In genomic region chr19:1421958-1422305, GRCh38 we compare ENCODE assay signal across 19 cellular contexts. TPM values are rescaled to one million over a fixed set of nuclear protein-coding genes. Genes with fewer than 3 reads are reported as not detected.
DNase-seq lines count a peak whose midpoint lies in the region; ATAC-seq, FAIRE-seq and TF ChIP-seq lines count a peak whose summit lies in the region.
"Had no signal": no experiment of that assay in that cellular context is flagged by ENCODE, and none has a peak within 500 bp of the region (broad histone marks: within the 10 kb centered on the region; RNA-seq: fewer than 3 reads in every experiment).

No MANE protein-coding gene starts in this region.

- no peaks in the 10 kb centered on the region for H3K27me3 Mint-ChIP-seq in activated T-cell treated with anti-CD3 and anti-CD28 coated beads, Interleukin-2, amount 50 U/mL, for 4 hours (ENCODE audit: low read depth)
- H3K27me3 Mint-ChIP-seq: B cell; CD4-positive, CD25-positive, alpha-beta regulatory T cell had no signal

- CTCF ChIA-PET in HepG2 (lab: Yijun Ruan, JAX; ENCODE audit: low intra/inter-chr PET ratio, low total read pairs), result no interaction called here

- H3K27ac ChIP-seq in HepG2 (ENCODE audit: extremely low read length, insufficient read depth, low read length) (peak overlapping the region; percentile 27), right lobe of liver (peak overlapping the region in 1 of 3 donors; percentile 29), kidney (ENCODE audit: low read depth in 2 of 2, low read length in 2 of 2) (peak overlapping the region in 1 of 2 donors; percentile 61), sigmoid colon (peak overlapping the region in 3 of 4 donors; percentile 35 to 76 (median 73))
- H3K27ac ChIP-seq: PC-9, SJSA1 had no signal

- POLR2A ChIA-PET in HepG2 (lab: Yijun Ruan, JAX), result interaction anchor here (2.5 kb wide), 1 partner anchor 8 kb away, joined by 6 read pairs; no protein-coding TSS in a partner anchor

- TF ChIP-seq CTCF in HepG2 (CRISPR knock-in tag; IDR thresholded peaks at IDR 0.05) (no peak), right lobe of liver (IDR thresholded peaks at IDR 0.05) (no peak), kidney (IDR thresholded peaks at IDR 0.05; ENCODE audit: borderline replicate concordance, extremely low read depth, insufficient read depth) (no peak), sigmoid colon (IDR thresholded peaks at IDR 0.05) (no peak)

- peaks cover 7% of the 10 kb centered on the region for H3K4me1 Mint-ChIP-seq in activated T-cell treated with anti-CD3 and anti-CD28 coated beads, Interleukin-2, amount 50 U/mL, for 4 hours (ENCODE audit: low read depth)

- H3K4me2 ChIP-seq in HepG2 (ENCODE audit: low read depth, low read length), result no peak overlapping the region
- H3K4me2 ChIP-seq: PC-9 had no signal

- FAIRE-seq in HepG2 (lab: Jason Lieb, UNC), result no peak
- no peak for FAIRE-seq in kidney (lab: Jason Lieb, UNC)
- FAIRE-seq: G401.6 had no signal

- H3K36me3 ChIP-seq in HepG2 (replicated peaks in 1 of 2; ENCODE audit: control insufficient read depth in 1 of 2, insufficient read depth in 2 of 2, low read length in 2 of 2) (peaks cover 32 to 78% of the 10 kb centered on the region in 2 experiments), right lobe of liver (peaks cover 0 to 38% (median 22%) of the 10 kb centered on the region in 4 donors), kidney (ENCODE audit: control insufficient read depth in 1 of 2, insufficient read depth in 2 of 2, low read length in 2 of 2) (peaks cover 27 to 49% of the 10 kb centered on the region in 2 donors), sigmoid colon (peaks cover 19 to 82% (median 53%) of the 10 kb centered on the region in 4 donors)

- TF ChIP-seq RAD21 in HepG2 (CRISPR knock-in tag; IDR thresholded peaks at IDR 0.05), result no peak

- no peaks in the 10 kb centered on the region for H3K9me3 Mint-ChIP-seq in activated T-cell treated with anti-CD3 and anti-CD28 coated beads, Interleukin-2, amount 50 U/mL, for 4 hours

- no peak for DNase-seq in HepG2 (ENCODE audit: low spot score)
- no peak for DNase-seq in right lobe of liver
- peak; percentile 80 for DNase-seq in kidney
- DNase-seq in sigmoid colon, result no peak
- DNase-seq in activated T-cell treated with anti-CD3 and anti-CD28 coated beads, Interleukin-2, amount 50 U/mL, for 4 hours, result no peak
- no peak for DNase-seq in NCI-H2227 (lab: John Stamatoyannopoulos, UW; ENCODE audit: unreplicated experiment)
- no peak for DNase-seq in DMS 273 treated with DMSO at 0.1 percent for 48 hours (lab: John Stamatoyannopoulos, UW)
- DNase-seq in ureter (ENCODE audit: low spot score), result no peak
- DNase-seq: CD4-positive, CD25-positive, alpha-beta regulatory T cell; COR-L47; NCI-H1105 treated with DMSO at 0.1 percent for 48 hours; NCI-H1694; NCI-H2227 treated with DMSO at 0.1 percent for 48 hours; NCI-H524; PC-9 had no signal

- H3K9ac ChIP-seq in HepG2 (ENCODE audit: insufficient read depth, low read depth, low read length) (no peak overlapping the region; the same call in 1 of the 2 replicates), kidney (ENCODE audit: low read length in 2 of 2) (no peak overlapping the region)

- in situ Hi-C loops in HepG2 (cut with HindIII; ENCODE audit: extremely low pct_ligation_motif_present, low pct_unique_long_range_greater_than_20kb), result no loop called here

- H3K9me3 ChIP-seq in HepG2 (ENCODE audit: low read length) (no peaks in the 10 kb centered on the region), right lobe of liver (no peaks in the 10 kb centered on the region), kidney (ENCODE audit: control insufficient read depth in 1 of 2, low read length in 2 of 2) (no peaks in the 10 kb centered on the region), sigmoid colon (no peaks in the 10 kb centered on the region)
- H3K9me3 ChIP-seq: HAP-1, SJSA1 had no signal

- no peak for TF ChIP-seq POLR2A in HepG2 (IDR thresholded peaks at IDR 0.05; ENCODE audit: insufficient read depth in 1 of 2, low read depth in 2 of 2, low read length in 2 of 2)
- TF ChIP-seq POLR2A in right lobe of liver (IDR thresholded peaks at IDR 0.05), result no peak
- no peak for TF ChIP-seq POLR2A in sigmoid colon (IDR thresholded peaks at IDR 0.05)

- ATAC-seq in HepG2 (no peak), right lobe of liver (no peak)
- ATAC-seq in activated T-cell treated with anti-CD3 and anti-CD28 coated beads, Interleukin-2, amount 50 U/mL, for 4 hours, result no peak

- H3K4me3 ChIP-seq in HepG2 (replicated peaks in 1 of 3; ENCODE audit: insufficient read depth in 1 of 3, low read depth in 2 of 3, low read length in 3 of 3), result no peak overlapping the region
- H3K4me3 ChIP-seq in right lobe of liver, result no peak overlapping the region
- no peak overlapping the region for H3K4me3 ChIP-seq in kidney (ENCODE audit: low read length in 2 of 2)
- no peak overlapping the region for H3K4me3 ChIP-seq in sigmoid colon
- H3K4me3 ChIP-seq: HAP-1, PC-9, SJSA1 had no signal

- peaks cover 33% of the 10 kb centered on the region for H4K20me1 ChIP-seq in HepG2 (ENCODE audit: insufficient read depth, low read length)

- H3K4me1 ChIP-seq in HepG2 (ENCODE audit: insufficient read depth, low read length) (peaks cover 55% of the 10 kb centered on the region), right lobe of liver (peaks cover 0 to 40% (median 16%) of the 10 kb centered on the region in 4 donors), kidney (ENCODE audit: control insufficient read depth in 1 of 2, insufficient read depth in 1 of 2, low read depth in 1 of 2, low read length in 2 of 2) (peaks cover 37 to 38% of the 10 kb centered on the region in 2 donors), sigmoid colon (peaks cover 0 to 41% (median 28%) of the 10 kb centered on the region in 4 donors)
- H3K4me1 ChIP-seq: HAP-1, SJSA1 had no signal

- no TSS peak for BruUV-seq in HepG2 (replicated peaks; lab: Mats Ljungman, UMichigan)

- H3K36me3 Mint-ChIP-seq in activated T-cell treated with anti-CD3 and anti-CD28 coated beads, Interleukin-2, amount 50 U/mL, for 4 hours (ENCODE audit: insufficient read depth), result peaks cover 45% of the 10 kb centered on the region

- intact Hi-C loops in HepG2 (cut with micrococcal nuclease; ENCODE audit: unreplicated experiment), result no loop called here
- intact Hi-C loops in right lobe of liver (cut with DNase I), result no loop called here
- intact Hi-C loops in kidney (cut with DNase I), result no loop called here
- intact Hi-C loops in sigmoid colon (cut with DNase I), result no loop called here

- H2AFZ ChIP-seq in HepG2 (ENCODE audit: low read length), result no peak overlapping the region
- H2AFZ ChIP-seq: PC-9 had no signal

- WGBS in HepG2 (ENCODE audit: low lambda C conversion rate), result no CpG with 5 or more reads among the region's 22 CpGs
- WGBS in right lobe of liver (ENCODE audit: insufficient coverage, low coverage, low lambda C conversion rate, missing lambda C conversion rate), result no CpG with 5 or more reads among the region's 22 CpGs
- 90% methylated on average over 22 of the region's 22 CpGs for WGBS in sigmoid colon, 2 donors

- H3K27me3 ChIP-seq in HepG2 (ENCODE audit: control insufficient read depth in 1 of 2, insufficient read depth in 2 of 2, low read length in 2 of 2) (no peaks in the 10 kb centered on the region), right lobe of liver (no peaks in the 10 kb centered on the region), sigmoid colon (no peaks in the 10 kb centered on the region)
- H3K27me3 ChIP-seq: SJSA1 had no signal

- H3K4me3 Mint-ChIP-seq in activated T-cell treated with anti-CD3 and anti-CD28 coated beads, Interleukin-2, amount 50 U/mL, for 4 hours, result no peak overlapping the region
- H3K4me3 Mint-ChIP-seq: B cell had no signal

- TF ChIP-seq EP300 in HepG2 (IDR thresholded peaks at IDR 0.05; ENCODE audit: low read depth in 2 of 2, low read length in 2 of 2) (no peak), HepG2 (CRISPR knock-in tag; IDR thresholded peaks at IDR 0.05; ENCODE audit: borderline replicate concordance) (no peak), sigmoid colon (IDR thresholded peaks at IDR 0.05) (no peak)

- peaks cover 59% of the 10 kb centered on the region for H3K79me2 ChIP-seq in HepG2 (ENCODE audit: insufficient read depth, low read length)

RNA-seq across cellular contexts. Expression of gene DAZAP1, which starts 14.5 kb away (rescaled TPM):
- total RNA-seq in HepG2 (2016; rRNA removed; fragmentation: Illumina TruSeq; extraction: Trizol) (50.5 and 79.2 TPM in 2 replicates), right lobe of liver (10 to 100 TPM; 22.3 to 50.9 (median 42.2) TPM), kidney (98.5 TPM), sigmoid colon (10 to 100 TPM; 28.2 to 54.4 (median 42.2) TPM), ureter (137 TPM)
- total RNA-seq in HepG2 (2016; cell fraction: cytosol; rRNA removed; fragmentation: Illumina TruSeq; extraction: Trizol; ENCODE audit: low read depth), result 72.9 and 77.7 TPM in 2 replicates
- total RNA-seq in HepG2 (2016; cell fraction: insoluble cytoplasmic fraction; rRNA removed; fragmentation: Illumina TruSeq; extraction: Trizol), result 43.4 and 84.1 TPM in 2 replicates
- total RNA-seq in HepG2 (2016; cell fraction: membrane; rRNA removed; fragmentation: Illumina TruSeq; extraction: Trizol), result 104 and 106 TPM in 2 replicates
- 38.3 and 43.3 TPM in 2 replicates for total RNA-seq in HepG2 (2016; cell fraction: nucleus; rRNA removed; fragmentation: Illumina TruSeq; extraction: Trizol)
- polyA plus RNA-seq in HepG2 (2011; rRNA removed) (58.7 and 63.3 TPM in 2 replicates), kidney (ENCODE audit: insufficient read depth, low read depth, low replicate concordance) (47.7 TPM), sigmoid colon (100 to 1,000 TPM in 1 of 3 donors, 10 to 100 TPM in 2; 51.1 to 132 (median 51.6) TPM)
- 37.8 and 48.2 TPM in 2 replicates for polyA plus RNA-seq in HepG2 (2011; cell fraction: cytosol; rRNA removed)
- 99.5 and 105 TPM in 2 replicates for polyA plus RNA-seq in HepG2 (2011; cell fraction: nucleus; rRNA removed)
- 48.3 and 71.8 TPM in 2 replicates for polyA plus RNA-seq in HepG2 (2012)
- 108 and 114 TPM in 2 replicates for polyA plus RNA-seq in HepG2 (2016; cell fraction: cytosol; fragmentation: Illumina TruSeq; extraction: Trizol; ENCODE audit: low read depth)
- 86.3 and 104 TPM in 2 replicates for polyA plus RNA-seq in HepG2 (2016; cell fraction: insoluble cytoplasmic fraction; fragmentation: Illumina TruSeq; extraction: Trizol; ENCODE audit: low read depth)
- polyA plus RNA-seq in HepG2 (2016; cell fraction: membrane; fragmentation: Illumina TruSeq; extraction: Trizol; ENCODE audit: low read depth), result 117 and 124 TPM in 2 replicates
- 140 and 145 TPM in 2 replicates for polyA plus RNA-seq in HepG2 (2016; cell fraction: nucleus; fragmentation: Illumina TruSeq; extraction: Trizol; ENCODE audit: insufficient read depth, low read depth)
- 26.8 and 58.6 TPM in 2 replicates for polyA minus RNA-seq in HepG2 (2011; rRNA and poly(A)+ RNA removed; ENCODE audit: low replicate concordance)
- polyA minus RNA-seq in HepG2 (2011; cell fraction: cytosol; rRNA and poly(A)+ RNA removed), result 32.1 and 33.1 TPM in 2 replicates
- 35.5 and 41.4 TPM in 2 replicates for polyA minus RNA-seq in HepG2 (2011; cell fraction: nucleus; rRNA and poly(A)+ RNA removed)
- total RNA-seq in activated T-cell treated with anti-CD3 and anti-CD28 coated beads, Interleukin-2, amount 50 U/mL, for 4 hours, result 100 to 1,000 TPM; 296 to 322 (median 303) TPM

RNA-seq across cellular contexts. Expression of gene RPS15, which starts 16.3 kb away (rescaled TPM):
- total RNA-seq in HepG2 (2016; rRNA removed; fragmentation: Illumina TruSeq; extraction: Trizol) (695 and 780 TPM in 2 replicates), right lobe of liver (1,000 to 10,000 TPM in 2 of 6 experiments, 100 to 1,000 TPM in 4; 334 to 1,615 (median 355) TPM), kidney (893 TPM), sigmoid colon (1,000 to 10,000 TPM; 3,601 to 5,641 (median 3,840) TPM), ureter (1,085 TPM)
- total RNA-seq in HepG2 (2016; cell fraction: cytosol; rRNA removed; fragmentation: Illumina TruSeq; extraction: Trizol; ENCODE audit: low read depth), result 693 and 734 TPM in 2 replicates
- total RNA-seq in HepG2 (2016; cell fraction: insoluble cytoplasmic fraction; rRNA removed; fragmentation: Illumina TruSeq; extraction: Trizol), result 654 and 886 TPM in 2 replicates
- total RNA-seq in HepG2 (2016; cell fraction: membrane; rRNA removed; fragmentation: Illumina TruSeq; extraction: Trizol), result 967 and 1,125 TPM in 2 replicates
- 240 and 299 TPM in 2 replicates for total RNA-seq in HepG2 (2016; cell fraction: nucleus; rRNA removed; fragmentation: Illumina TruSeq; extraction: Trizol)
- polyA plus RNA-seq in HepG2 (2011; rRNA removed) (1,411 and 1,504 TPM in 2 replicates), kidney (ENCODE audit: insufficient read depth, low read depth, low replicate concordance) (1,823 TPM), sigmoid colon (1,000 to 10,000 TPM; 2,516 to 4,453 (median 3,359) TPM)
- 2,214 and 3,196 TPM in 2 replicates for polyA plus RNA-seq in HepG2 (2011; cell fraction: cytosol; rRNA removed)
- 923 and 1,023 TPM in 2 replicates for polyA plus RNA-seq in HepG2 (2011; cell fraction: nucleus; rRNA removed)
- polyA plus RNA-seq in HepG2 (2012), result 1,504 and 2,202 TPM in 2 replicates
- polyA plus RNA-seq in HepG2 (2016; cell fraction: cytosol; fragmentation: Illumina TruSeq; extraction: Trizol; ENCODE audit: low read depth), result 1,868 and 2,054 TPM in 2 replicates
- 1,628 and 1,692 TPM in 2 replicates for polyA plus RNA-seq in HepG2 (2016; cell fraction: insoluble cytoplasmic fraction; fragmentation: Illumina TruSeq; extraction: Trizol; ENCODE audit: low read depth)
- polyA plus RNA-seq in HepG2 (2016; cell fraction: membrane; fragmentation: Illumina TruSeq; extraction: Trizol; ENCODE audit: low read depth), result 2,328 and 2,419 TPM in 2 replicates
- polyA plus RNA-seq in HepG2 (2016; cell fraction: nucleus; fragmentation: Illumina TruSeq; extraction: Trizol; ENCODE audit: insufficient read depth, low read depth), result 895 and 898 TPM in 2 replicates
- 538 and 916 TPM in 2 replicates for polyA minus RNA-seq in HepG2 (2011; rRNA and poly(A)+ RNA removed; ENCODE audit: low replicate concordance)
- polyA minus RNA-seq in HepG2 (2011; cell fraction: cytosol; rRNA and poly(A)+ RNA removed), result 647 and 682 TPM in 2 replicates
- 109 and 140 TPM in 2 replicates for polyA minus RNA-seq in HepG2 (2011; cell fraction: nucleus; rRNA and poly(A)+ RNA removed)
- 1,000 to 10,000 TPM; 2,317 to 2,484 (median 2,379) TPM for total RNA-seq in activated T-cell treated with anti-CD3 and anti-CD28 coated beads, Interleukin-2, amount 50 U/mL, for 4 hours

RNA-seq across cellular contexts. Expression of gene GAMT, which starts 20.6 kb away (rescaled TPM):
- total RNA-seq in HepG2 (2016; rRNA removed; fragmentation: Illumina TruSeq; extraction: Trizol) (113 and 124 TPM in 2 replicates), right lobe of liver (100 to 1,000 TPM; 151 to 380 (median 221) TPM), kidney (16.3 TPM), sigmoid colon (10 to 100 TPM in 3 of 4 donors, 1 to 10 TPM in 1; 7.8 to 16.6 (median 11.5) TPM), ureter (9.3 TPM)
- total RNA-seq in HepG2 (2016; cell fraction: cytosol; rRNA removed; fragmentation: Illumina TruSeq; extraction: Trizol; ENCODE audit: low read depth), result 167 and 206 TPM in 2 replicates
- total RNA-seq in HepG2 (2016; cell fraction: insoluble cytoplasmic fraction; rRNA removed; fragmentation: Illumina TruSeq; extraction: Trizol), result 112 and 125 TPM in 2 replicates
- total RNA-seq in HepG2 (2016; cell fraction: membrane; rRNA removed; fragmentation: Illumina TruSeq; extraction: Trizol), result 130 and 170 TPM in 2 replicates
- 42.6 and 51.4 TPM in 2 replicates for total RNA-seq in HepG2 (2016; cell fraction: nucleus; rRNA removed; fragmentation: Illumina TruSeq; extraction: Trizol)
- polyA plus RNA-seq in HepG2 (2011; rRNA removed) (115 and 120 TPM in 2 replicates), kidney (ENCODE audit: insufficient read depth, low read depth, low replicate concordance) (209 TPM), sigmoid colon (1 to 10 TPM; 1.8 to 6.0 (median 5.7) TPM)
- polyA plus RNA-seq in HepG2 (2011; cell fraction: cytosol; rRNA removed), result 103 and 156 TPM in 2 replicates
- polyA plus RNA-seq in HepG2 (2011; cell fraction: nucleus; rRNA removed), result 88.3 and 90.1 TPM in 2 replicates
- 74.3 and 76.0 TPM in 2 replicates for polyA plus RNA-seq in HepG2 (2012)
- 282 and 316 TPM in 2 replicates for polyA plus RNA-seq in HepG2 (2016; cell fraction: cytosol; fragmentation: Illumina TruSeq; extraction: Trizol; ENCODE audit: low read depth)
- 152 and 183 TPM in 2 replicates for polyA plus RNA-seq in HepG2 (2016; cell fraction: insoluble cytoplasmic fraction; fragmentation: Illumina TruSeq; extraction: Trizol; ENCODE audit: low read depth)
- 195 and 222 TPM in 2 replicates for polyA plus RNA-seq in HepG2 (2016; cell fraction: membrane; fragmentation: Illumina TruSeq; extraction: Trizol; ENCODE audit: low read depth)
- 119 and 134 TPM in 2 replicates for polyA plus RNA-seq in HepG2 (2016; cell fraction: nucleus; fragmentation: Illumina TruSeq; extraction: Trizol; ENCODE audit: insufficient read depth, low read depth)
- polyA minus RNA-seq in HepG2 (2011; rRNA and poly(A)+ RNA removed; ENCODE audit: low replicate concordance), result 46.3 and 144 TPM in 2 replicates
- 48.8 and 63.0 TPM in 2 replicates for polyA minus RNA-seq in HepG2 (2011; cell fraction: cytosol; rRNA and poly(A)+ RNA removed)
- 20.3 and 21.1 TPM in 2 replicates for polyA minus RNA-seq in HepG2 (2011; cell fraction: nucleus; rRNA and poly(A)+ RNA removed)
- 10 to 100 TPM; 16.0 to 25.9 (median 23.1) TPM for total RNA-seq in activated T-cell treated with anti-CD3 and anti-CD28 coated beads, Interleukin-2, amount 50 U/mL, for 4 hours

RNA-seq across cellular contexts. Expression of gene APC2, which starts 28.0 kb away (rescaled TPM):
- total RNA-seq in HepG2 (2016; rRNA removed; fragmentation: Illumina TruSeq; extraction: Trizol) (0.22 TPM in 1 of 2 replicates, not detected in the other), right lobe of liver (under 1 TPM in 3 of 6 experiments, not detected in 3; 0.06 to 0.13 (median 0.06) TPM), kidney (0.25 TPM), sigmoid colon (1 to 10 TPM in 2 of 4 donors, under 1 TPM in 2; under 0.01 to 2.0 (median 0.91) TPM), ureter (0.26 TPM)
- under 0.01 TPM in 1 of 2 replicates, not detected in the other for total RNA-seq in HepG2 (2016; cell fraction: cytosol; rRNA removed; fragmentation: Illumina TruSeq; extraction: Trizol; ENCODE audit: low read depth)
- 0.02 and 0.27 TPM in 2 replicates for total RNA-seq in HepG2 (2016; cell fraction: insoluble cytoplasmic fraction; rRNA removed; fragmentation: Illumina TruSeq; extraction: Trizol)
- total RNA-seq in HepG2 (2016; cell fraction: membrane; rRNA removed; fragmentation: Illumina TruSeq; extraction: Trizol), result 0.24 TPM in 1 of 2 replicates, not detected in the other
- total RNA-seq in HepG2 (2016; cell fraction: nucleus; rRNA removed; fragmentation: Illumina TruSeq; extraction: Trizol), result 0.25 and 0.28 TPM in 2 replicates
- polyA plus RNA-seq in HepG2 (2011; rRNA removed) (0.08 and 0.16 TPM in 2 replicates), kidney (ENCODE audit: insufficient read depth, low read depth, low replicate concordance) (not detected), sigmoid colon (1 to 10 TPM in 1 of 3 donors, not detected in 2; 1.2 TPM)
- polyA plus RNA-seq in HepG2 (2011; cell fraction: cytosol; rRNA removed), result 0.04 and 0.07 TPM in 2 replicates
- polyA plus RNA-seq in HepG2 (2011; cell fraction: nucleus; rRNA removed), result 0.37 and 0.61 TPM in 2 replicates
- polyA plus RNA-seq in HepG2 (2012), result 0.11 and 0.28 TPM in 2 replicates
- polyA plus RNA-seq in HepG2 (2016; cell fraction: cytosol; fragmentation: Illumina TruSeq; extraction: Trizol; ENCODE audit: low read depth), result not detected in 2 replicates
- not detected in 2 replicates for polyA plus RNA-seq in HepG2 (2016; cell fraction: insoluble cytoplasmic fraction; fragmentation: Illumina TruSeq; extraction: Trizol; ENCODE audit: low read depth)
- polyA plus RNA-seq in HepG2 (2016; cell fraction: membrane; fragmentation: Illumina TruSeq; extraction: Trizol; ENCODE audit: low read depth), result not detected in 2 replicates
- polyA plus RNA-seq in HepG2 (2016; cell fraction: nucleus; fragmentation: Illumina TruSeq; extraction: Trizol; ENCODE audit: insufficient read depth, low read depth), result 0.18 and 0.40 TPM in 2 replicates
- polyA minus RNA-seq in HepG2 (2011; rRNA and poly(A)+ RNA removed; ENCODE audit: low replicate concordance), result 0.40 and 0.77 TPM in 2 replicates
- 0.35 and 0.49 TPM in 2 replicates for polyA minus RNA-seq in HepG2 (2011; cell fraction: cytosol; rRNA and poly(A)+ RNA removed)
- 0.52 and 0.75 TPM in 2 replicates for polyA minus RNA-seq in HepG2 (2011; cell fraction: nucleus; rRNA and poly(A)+ RNA removed)
- under 1 TPM; 0.13 to 0.45 (median 0.16) TPM for total RNA-seq in activated T-cell treated with anti-CD3 and anti-CD28 coated beads, Interleukin-2, amount 50 U/mL, for 4 hours
- total RNA-seq: SJSA1 had no signal

RNA-seq across cellular contexts. Expression of gene NDUFS7, which starts 38.2 kb away (rescaled TPM):
- 41.9 and 66.9 TPM in 2 replicates for total RNA-seq in HepG2 (2016; rRNA removed; fragmentation: Illumina TruSeq; extraction: Trizol)
- 18.8 and 21.5 TPM in 2 replicates for total RNA-seq in HepG2 (2016; cell fraction: cytosol; rRNA removed; fragmentation: Illumina TruSeq; extraction: Trizol; ENCODE audit: low read depth)
- 44.6 and 65.2 TPM in 2 replicates for total RNA-seq in HepG2 (2016; cell fraction: insoluble cytoplasmic fraction; rRNA removed; fragmentation: Illumina TruSeq; extraction: Trizol)
- 20.5 and 26.2 TPM in 2 replicates for total RNA-seq in HepG2 (2016; cell fraction: membrane; rRNA removed; fragmentation: Illumina TruSeq; extraction: Trizol)
- total RNA-seq in HepG2 (2016; cell fraction: nucleus; rRNA removed; fragmentation: Illumina TruSeq; extraction: Trizol), result 38.7 and 47.0 TPM in 2 replicates
- polyA plus RNA-seq in HepG2 (2011; rRNA removed), result 34.3 and 39.2 TPM in 2 replicates
- 40.7 and 105 TPM in 2 replicates for polyA plus RNA-seq in HepG2 (2011; cell fraction: cytosol; rRNA removed)
- polyA plus RNA-seq in HepG2 (2011; cell fraction: nucleus; rRNA removed), result 81.3 and 103 TPM in 2 replicates
- 23.8 and 33.4 TPM in 2 replicates for polyA plus RNA-seq in HepG2 (2012)
- 23.8 and 28.5 TPM in 2 replicates for polyA plus RNA-seq in HepG2 (2016; cell fraction: cytosol; fragmentation: Illumina TruSeq; extraction: Trizol; ENCODE audit: low read depth)
- polyA plus RNA-seq in HepG2 (2016; cell fraction: insoluble cytoplasmic fraction; fragmentation: Illumina TruSeq; extraction: Trizol; ENCODE audit: low read depth), result 44.9 and 52.6 TPM in 2 replicates
- polyA plus RNA-seq in HepG2 (2016; cell fraction: membrane; fragmentation: Illumina TruSeq; extraction: Trizol; ENCODE audit: low read depth), result 17.9 and 21.2 TPM in 2 replicates
- 72.2 and 84.5 TPM in 2 replicates for polyA plus RNA-seq in HepG2 (2016; cell fraction: nucleus; fragmentation: Illumina TruSeq; extraction: Trizol; ENCODE audit: insufficient read depth, low read depth)
- polyA minus RNA-seq in HepG2 (2011; rRNA and poly(A)+ RNA removed; ENCODE audit: low replicate concordance), result 40.5 and 74.3 TPM in 2 replicates
- polyA minus RNA-seq in HepG2 (2011; cell fraction: cytosol; rRNA and poly(A)+ RNA removed), result 34.4 and 46.1 TPM in 2 replicates
- 8.9 and 9.0 TPM in 2 replicates for polyA minus RNA-seq in HepG2 (2011; cell fraction: nucleus; rRNA and poly(A)+ RNA removed)
- total RNA-seq in right lobe of liver, result 100 to 1,000 TPM in 2 of 6 experiments, 10 to 100 TPM in 4; 70.1 to 210 (median 85.0) TPM
- 85.5 TPM for total RNA-seq in kidney
- 265 TPM for polyA plus RNA-seq in kidney (ENCODE audit: insufficient read depth, low read depth, low replicate concordance)
- 100 to 1,000 TPM in 3 of 4 donors, 10 to 100 TPM in 1; 99.4 to 156 (median 128) TPM for total RNA-seq in sigmoid colon
- polyA plus RNA-seq in sigmoid colon, result 100 to 1,000 TPM; 182 to 262 (median 192) TPM
- total RNA-seq in activated T-cell treated with anti-CD3 and anti-CD28 coated beads, Interleukin-2, amount 50 U/mL, for 4 hours, result 100 to 1,000 TPM; 124 to 142 (median 137) TPM
- total RNA-seq in ureter, result 93.5 TPM
